ENCODE assay signal across 26 cellular contexts in the genomic region with DNA sequence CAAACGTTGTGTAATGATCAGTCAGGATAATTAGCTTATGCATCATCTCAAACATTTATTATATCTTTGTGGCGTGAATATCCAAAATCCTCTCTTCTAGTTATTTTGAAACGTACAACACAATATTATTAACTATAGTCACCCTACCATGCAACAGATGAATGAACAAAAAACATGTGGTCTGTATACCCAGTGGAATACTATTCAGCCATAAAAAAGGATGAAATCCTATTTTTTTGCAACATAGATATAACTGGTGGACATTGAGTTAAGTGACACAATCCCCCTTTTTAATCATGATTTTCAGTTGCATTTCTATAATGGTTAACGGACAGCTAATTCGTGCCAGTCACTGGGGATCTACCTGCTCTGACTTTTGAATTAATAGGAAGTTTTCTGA.
DNase-seq lines count a peak whose midpoint lies in the region; ATAC-seq, FAIRE-seq and TF ChIP-seq lines count a peak whose summit lies in the region.
"Had no signal": no experiment of that assay in that cellular context is flagged by ENCODE, and none has a peak within 500 bp of the region (broad histone marks: within the 10 kb centered on the region; RNA-seq: fewer than 3 reads in every experiment).

No MANE protein-coding gene starts in this region.

- no peak overlapping the region for H2AFZ ChIP-seq in K562 (ENCODE audit: low read depth, low read length)
- H2AFZ ChIP-seq in SK-N-SH (ENCODE audit: low read depth) = no peak overlapping the region

- TF ChIP-seq POLR2A in K562 (conservative IDR thresholded peaks at IDR 0.05) = no peak
- TF ChIP-seq POLR2A in right lobe of liver (IDR thresholded peaks at IDR 0.05) = no peak

- no peak for TF ChIP-seq EP300 in K562 (IDR thresholded peaks at IDR 0.05; ENCODE audit: low read length)
- no peak for TF ChIP-seq EP300 in SK-N-SH (IDR thresholded peaks at IDR 0.05; ENCODE audit: borderline replicate concordance in 1 of 2, low read depth in 1 of 2, low read length in 1 of 2)

- no TSS peak for BruUV-seq in K562 (replicated peaks; lab: Mats Ljungman, UMichigan)

- H4K20me1 ChIP-seq in K562 (replicated peaks; ENCODE audit: control insufficient read depth, insufficient read depth, low read length) = no peaks in the 10 kb centered on the region; the same call in 1 of the 2 replicates
- H4K20me1 ChIP-seq in SK-N-SH (ENCODE audit: insufficient read depth) = no peaks in the 10 kb centered on the region
- H4K20me1 ChIP-seq: BLaER1 had no signal

- no peak for ATAC-seq in K562
- no peak for ATAC-seq in right lobe of liver
- no peak for ATAC-seq in HG03432 (IDR thresholded peaks at IDR 0.05; ENCODE audit: unreplicated experiment)
- ATAC-seq: GM12878 had no signal

- 2% methylated on average over 5 of the region's 5 CpGs for WGBS in K562 (ENCODE audit: insufficient coverage, low coverage, missing lambda C conversion rate)
- 78% methylated on average over 5 of the region's 5 CpGs for WGBS in right lobe of liver (ENCODE audit: insufficient coverage, low coverage, low lambda C conversion rate, missing lambda C conversion rate)
- 16% methylated on average over 5 of the region's 5 CpGs for WGBS in SK-N-SH (ENCODE audit: low lambda C conversion rate)

- no peak for DNase-seq in K562 (ENCODE audit: extremely low read depth in 1 of 4, low spot score in 3 of 4)
- no peak for DNase-seq in right lobe of liver
- DNase-seq in NCI-H82 (lab: John Stamatoyannopoulos, UW) = no peak
- no peak for DNase-seq in SK-N-SH
- DNase-seq: 8988T; ACHN; BE2C; C1 segment of cervical spinal cord; CD4-positive, alpha-beta memory T cell; CD4-positive, CD25-positive, alpha-beta regulatory T cell; CD8-positive, alpha-beta memory T cell; COR-L47; DMS 273 treated with DMSO at 0.1 percent for 48 hours; DMS153; DMS53; DMS79; DND-41; EL; GDM1 had no signal

- no peak for FAIRE-seq in K562 (lab: Jason Lieb, UNC)
- FAIRE-seq: A204.1, GM12878, GM12892, GM18507 had no signal

- H3K9me3 ChIP-seq in HEK293 (ENCODE audit: control insufficient read depth, insufficient read depth, low read depth, low read length) (no peaks in the 10 kb centered on the region), K562 (replicated peaks; ENCODE audit: control insufficient read depth, insufficient read depth, low read depth, low read length) (no peaks in the 10 kb centered on the region), right lobe of liver (no peaks in the 10 kb centered on the region), SK-N-SH (no peaks in the 10 kb centered on the region)
- H3K9me3 ChIP-seq: BE2C, BLaER1 had no signal

- H3K9me2 ChIP-seq in SK-N-SH = no peaks in the 10 kb centered on the region

- H3K4me3 ChIP-seq in HEK293 (ENCODE audit: low read depth, low read length) (no peak overlapping the region), K562 (no peak overlapping the region), right lobe of liver (peak overlapping the region in 2 of 3 donors; percentile 32 to 47), SK-N-SH (ENCODE audit: low read depth in 2 of 2, low read length in 1 of 2) (no peak overlapping the region)
- H3K4me3 ChIP-seq: BLaER1, GM12878 had no signal

- intact Hi-C loops in K562 (cut with micrococcal nuclease) = no loop called here
- intact Hi-C loops in right lobe of liver (cut with DNase I) = no loop called here

- TF ChIP-seq CTCF in HEK293 (tag by site-specific recombination; IDR thresholded peaks at IDR 0.05) (no peak), K562 (IDR thresholded peaks at IDR 0.05 in 2 of 3, conservative IDR thresholded peaks at IDR 0.05 in 1 of 3; ENCODE audit: insufficient read depth in 2 of 3, low read depth in 1 of 3, low read length in 3 of 3) (no peak), right lobe of liver (IDR thresholded peaks at IDR 0.05) (no peak), SK-N-SH (IDR thresholded peaks at IDR 0.05) (no peak)

- no peaks in the 10 kb centered on the region for H3K79me2 ChIP-seq in K562 (ENCODE audit: control insufficient read depth, insufficient read depth, low read length)
- no peaks in the 10 kb centered on the region for H3K79me2 ChIP-seq in SK-N-SH (ENCODE audit: insufficient read depth)

- H3K36me3 ChIP-seq in HEK293 (ENCODE audit: control insufficient read depth in 2 of 2, insufficient read depth in 1 of 2, low read length in 2 of 2) (no peaks in the 10 kb centered on the region), K562 (ENCODE audit: control insufficient read depth, insufficient read depth, low read length) (no peaks in the 10 kb centered on the region), right lobe of liver (no peaks in the 10 kb centered on the region), SK-N-SH (replicated peaks in 1 of 2; ENCODE audit: control insufficient read depth in 1 of 2, insufficient read depth in 2 of 2, low read length in 1 of 2) (no peaks in the 10 kb centered on the region)
- H3K36me3 ChIP-seq: BE2C, BLaER1 had no signal

- H3K9ac ChIP-seq in K562 (ENCODE audit: insufficient read depth in 1 of 2, low read depth in 2 of 2, low read length in 2 of 2) (no peak overlapping the region), SK-N-SH (no peak overlapping the region)
- H3K9ac ChIP-seq: BLaER1 had no signal

- no peaks in the 10 kb centered on the region for H3K4me1 ChIP-seq in HEK293 (ENCODE audit: control insufficient read depth, insufficient read depth, low read length)
- no peaks in the 10 kb centered on the region for H3K4me1 ChIP-seq in K562 (replicated peaks in 1 of 2; ENCODE audit: control insufficient read depth in 2 of 2, insufficient read depth in 2 of 2, low read length in 2 of 2)
- H3K4me1 ChIP-seq in right lobe of liver = peaks cover 0 to 14% (median 1%) of the 10 kb centered on the region in 4 donors
- H3K4me1 ChIP-seq in SK-N-SH (ENCODE audit: control insufficient read depth in 1 of 2, insufficient read depth in 2 of 2, low read depth in 1 of 2, low read length in 1 of 2) = no peaks in the 10 kb centered on the region
- H3K4me1 ChIP-seq: BE2C, BLaER1 had no signal

- no peaks in the 10 kb centered on the region for H3K9me1 ChIP-seq in K562 (ENCODE audit: control insufficient read depth, insufficient read depth, low read length)

- no peak for TF ChIP-seq RAD21 in K562 (CRISPR knock-in tag; conservative IDR thresholded peaks at IDR 0.05 in 1 of 2, IDR thresholded peaks at IDR 0.05 in 1 of 2)
- no peak for TF ChIP-seq RAD21 in SK-N-SH (IDR thresholded peaks at IDR 0.05; ENCODE audit: low read length)

- H3K4me2 ChIP-seq in K562 (ENCODE audit: insufficient read depth, low read length) (no peak overlapping the region), SK-N-SH (no peak overlapping the region)
- H3K4me2 ChIP-seq: BLaER1 had no signal

- POLR2A ChIA-PET in HEK293 (lab: Yijun Ruan, JAX) = no interaction called here
- POLR2A ChIA-PET in K562 (lab: Yijun Ruan, JAX) = no interaction called here
- POLR2A ChIA-PET in SK-N-SH (lab: Yijun Ruan, JAX) = no interaction called here

- no peaks in the 10 kb centered on the region for H3F3A ChIP-seq in SK-N-SH (replicated peaks; ENCODE audit: insufficient read depth)

- CTCF ChIA-PET in HEK293 (lab: Yijun Ruan, JAX) = no interaction called here
- CTCF ChIA-PET in K562 (lab: Yijun Ruan, JAX; ENCODE audit: low intra/inter-chr PET ratio) = no interaction called here
- CTCF ChIA-PET in SK-N-SH (lab: Yijun Ruan, JAX) = no interaction called here

- H3K27ac ChIP-seq in HEK293 (ENCODE audit: extremely low read depth, low read depth, low read length) (no peak overlapping the region), K562 (ENCODE audit: extremely low read depth, low read depth, low read length) (no peak overlapping the region), right lobe of liver (peak overlapping the region; percentile 85 to 95 (median 86)), SK-N-SH (ENCODE audit: low read depth in 2 of 2, low read length in 1 of 2) (no peak overlapping the region)
- H3K27ac ChIP-seq: BLaER1 had no signal

- H3K27me3 ChIP-seq in K562 (ENCODE audit: control insufficient read depth in 2 of 2, insufficient read depth in 2 of 2, low read length in 2 of 2) (peaks cover 0 to 5% of the 10 kb centered on the region in 2 experiments; a peak in 1 of 5 replicates), right lobe of liver (no peaks in the 10 kb centered on the region), SK-N-SH (ENCODE audit: insufficient read depth) (peaks cover 25% of the 10 kb centered on the region)

- in situ Hi-C loops in K562 (cut with MboI) = no loop called here

TF ChIP-seq in HEK293, 187 proteins besides CTCF, POLR2A, EP300 and RAD21:
- TF ChIP-seq ZNF146 (tag by site-specific recombination; IDR thresholded peaks at IDR 0.05) (peak; percentile 99), ZNF10 (tag by site-specific recombination; IDR thresholded peaks at IDR 0.05) (no peak)

TF ChIP-seq in K562, 482 proteins besides CTCF, POLR2A, EP300 and RAD21:
- TF ChIP-seq RBM25 (IDR thresholded peaks at IDR 0.05; ENCODE audit: low read depth, low read length, severe bottlenecking) (peak; percentile 69), ZBTB7A (IDR thresholded peaks at IDR 0.05; ENCODE audit: borderline replicate concordance, control insufficient read depth, low read depth, low read length) (no peak), ZNF146 (CRISPR knock-in tag; IDR thresholded peaks at IDR 0.05; ENCODE audit: unreplicated experiment) (peak; percentile 33)

TF ChIP-seq in SK-N-SH, 30 proteins besides CTCF, POLR2A, EP300 and RAD21 (continues in another document):
- TF ChIP-seq YY1 (IDR thresholded peaks at IDR 0.05; ENCODE audit: low read depth) (no peak), TAF1 (IDR thresholded peaks at IDR 0.05; ENCODE audit: borderline replicate concordance, low read depth, low read length) (no peak), RCOR1 (IDR thresholded peaks at IDR 0.05; ENCODE audit: low read length) (no peak), SMC3 (IDR thresholded peaks at IDR 0.05; ENCODE audit: low read depth, low read length) (no peak), TCF12 (IDR thresholded peaks at IDR 0.05) (no peak), JUND (IDR thresholded peaks at IDR 0.05) (no peak), FOXJ3 (CRISPR knock-in tag; IDR thresholded peaks at IDR 0.05) (no peak), EZH2phosphoT487 (IDR thresholded peaks at IDR 0.05; ENCODE audit: borderline replicate concordance, low read depth) (no peak)
- TF ChIP-seq, protein P1, sequence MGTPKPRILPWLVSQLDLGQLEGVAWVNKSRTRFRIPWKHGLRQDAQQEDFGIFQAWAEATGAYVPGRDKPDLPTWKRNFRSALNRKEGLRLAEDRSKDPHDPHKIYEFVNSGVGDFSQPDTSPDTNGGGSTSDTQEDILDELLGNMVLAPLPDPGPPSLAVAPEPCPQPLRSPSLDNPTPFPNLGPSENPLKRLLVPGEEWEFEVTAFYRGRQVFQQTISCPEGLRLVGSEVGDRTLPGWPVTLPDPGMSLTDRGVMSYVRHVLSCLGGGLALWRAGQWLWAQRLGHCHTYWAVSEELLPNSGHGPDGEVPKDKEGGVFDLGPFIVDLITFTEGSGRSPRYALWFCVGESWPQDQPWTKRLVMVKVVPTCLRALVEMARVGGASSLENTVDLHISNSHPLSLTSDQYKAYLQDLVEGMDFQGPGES (IDR thresholded peaks at IDR 0.05; ENCODE audit: low read depth, low read length) = no peak

Comparison
In these comparisons a context has a peak if more than half of its experiments do, and no peak if none do; other contexts are left out.
1. H3K27ac ChIP-seq: peak in right lobe of liver (3 of 3); none in HEK293 (single experiment), K562 (single experiment) and SK-N-SH (0 of 2).
2. H3K4me3 ChIP-seq: peak in right lobe of liver (2 of 3); none in HEK293 (single experiment), K562 (single experiment) and SK-N-SH (0 of 2).